In genomic region chr20:62977613-62978558, GRCh38 we compare ENCODE assay signal across 9 cellular contexts. TPM values are rescaled to one million over a fixed set of nuclear protein-coding genes. Genes with fewer than 3 reads are reported as not detected.
A peak's percentile ranks its signal among the peaks of the same experiment; 100 is the strongest.
DNase-seq lines count a peak whose midpoint lies in the region; ATAC-seq and TF ChIP-seq lines count a peak whose summit lies in the region.
"Had no signal": no experiment of that assay in that cellular context is flagged by ENCODE, and none has a peak within 500 bp of the region (broad histone marks: within the 10 kb centered on the region; RNA-seq: fewer than 3 reads in every experiment).

No MANE protein-coding gene starts in this region.

- no peaks in the 10 kb centered on the region for H3K36me3 Mint-ChIP-seq in activated CD4-positive, alpha-beta T cell treated with anti-CD3 and anti-CD28 coated beads, Interleukin-2, amount 10 ng/mL, durations not matched to agents 24 days and 14 days (ENCODE audit: low read depth)
- H3K36me3 Mint-ChIP-seq in memory B cell, result no peaks in the 10 kb centered on the region

- no peak overlapping the region for H3K27ac Mint-ChIP-seq in activated CD4-positive, alpha-beta T cell treated with anti-CD3 and anti-CD28 coated beads, Interleukin-2, amount 10 ng/mL, durations not matched to agents 24 days and 14 days
- H3K27ac Mint-ChIP-seq in memory B cell, result peak overlapping the region; percentile 89

- H4K20me1 ChIP-seq in Karpas-422 (ENCODE audit: insufficient read depth, low read depth, low read length), result no peaks in the 10 kb centered on the region; the same call in 1 of the 2 replicates

- H3K27me3 Mint-ChIP-seq in activated CD4-positive, alpha-beta T cell treated with anti-CD3 and anti-CD28 coated beads, Interleukin-2, amount 10 ng/mL, durations not matched to agents 24 days and 14 days, result peaks cover 51% of the 10 kb centered on the region
- peaks cover 19% of the 10 kb centered on the region for H3K27me3 Mint-ChIP-seq in memory B cell

- H3K9me3 Mint-ChIP-seq in activated CD4-positive, alpha-beta T cell treated with anti-CD3 and anti-CD28 coated beads, Interleukin-2, amount 10 ng/mL, durations not matched to agents 24 days and 14 days, result no peaks in the 10 kb centered on the region
- H3K9me3 Mint-ChIP-seq in memory B cell, result no peaks in the 10 kb centered on the region

- peaks cover 23% of the 10 kb centered on the region for H3K4me1 Mint-ChIP-seq in activated CD4-positive, alpha-beta T cell treated with anti-CD3 and anti-CD28 coated beads, Interleukin-2, amount 10 ng/mL, durations not matched to agents 24 days and 14 days
- peaks cover 17% of the 10 kb centered on the region for H3K4me1 Mint-ChIP-seq in memory B cell

- no peak for TF ChIP-seq POLR2A in vagina (IDR thresholded peaks at IDR 0.05)

- H3K4me1 ChIP-seq in Karpas-422 (ENCODE audit: low read length) (peaks cover 22% of the 10 kb centered on the region), vagina (peaks cover 7% of the 10 kb centered on the region)

- H3K27me3 ChIP-seq in Karpas-422 (ENCODE audit: low read length), result no peaks in the 10 kb centered on the region
- peaks cover 15% of the 10 kb centered on the region for H3K27me3 ChIP-seq in vagina

- peak; percentile 78 for DNase-seq in COR-L47 (lab: John Stamatoyannopoulos, UW)
- peak; percentile 90 for DNase-seq in Karpas-422
- DNase-seq in activated CD4-positive, alpha-beta T cell treated with anti-CD3 and anti-CD28 coated beads, Interleukin-2, amount 10 ng/mL, durations not matched to agents 24 days and 14 days, result peak; percentile 85
- DNase-seq in memory B cell (ENCODE audit: low spot score in 2 of 2), result peak; percentile 91 to 94
- DNase-seq in SKM-1 treated with dmso at 0.1 percent for 144 hours (lab: John Stamatoyannopoulos, UW; ENCODE audit: unreplicated experiment), result no peak
- DNase-seq in SKM-1 (lab: John Stamatoyannopoulos, UW; ENCODE audit: unreplicated experiment), result no peak
- DNase-seq in vagina (ENCODE audit: extremely low spot score in 2 of 2), result no peak

- H3K9me3 ChIP-seq in Karpas-422 (ENCODE audit: low read length), result no peaks in the 10 kb centered on the region
- no peaks in the 10 kb centered on the region for H3K9me3 ChIP-seq in vagina
- H3K9me3 ChIP-seq: HAP-1 had no signal

- H3K27ac ChIP-seq in Karpas-422 (ENCODE audit: low read length) (no peak overlapping the region), vagina (no peak overlapping the region)

- no peak overlapping the region; the same call in 1 of the 2 replicates for H2AFZ ChIP-seq in Karpas-422 (ENCODE audit: low read length)

- peak overlapping the region; percentile 66 for H3K4me2 ChIP-seq in Karpas-422 (ENCODE audit: low read depth, low read length, poor library complexity, severe bottlenecking)

- peak overlapping the region; percentile 56 for H3K4me3 Mint-ChIP-seq in activated CD4-positive, alpha-beta T cell treated with anti-CD3 and anti-CD28 coated beads, Interleukin-2, amount 10 ng/mL, durations not matched to agents 24 days and 14 days
- peak overlapping the region; percentile 83 for H3K4me3 Mint-ChIP-seq in memory B cell

- H3K36me3 ChIP-seq in Karpas-422 (ENCODE audit: insufficient read depth, low read length) (no peaks in the 10 kb centered on the region), vagina (no peaks in the 10 kb centered on the region)
- H3K36me3 ChIP-seq: HAP-1 had no signal

- peak overlapping the region; percentile 49; the same call in 1 of the 2 replicates for H3K4me3 ChIP-seq in Karpas-422 (ENCODE audit: low read length)
- H3K4me3 ChIP-seq in vagina, result no peak overlapping the region
- H3K4me3 ChIP-seq: HAP-1 had no signal

- no peaks in the 10 kb centered on the region for H3K9me2 ChIP-seq in Karpas-422 (replicated peaks; ENCODE audit: insufficient read depth, low read length)

- no peak for TF ChIP-seq CTCF in vagina (IDR thresholded peaks at IDR 0.05)

- no peaks in the 10 kb centered on the region for H3K79me2 ChIP-seq in Karpas-422 (ENCODE audit: low read length)

- ATAC-seq in GM21360 (IDR thresholded peaks at IDR 0.05; ENCODE audit: unreplicated experiment), result peak; percentile 60
- ATAC-seq in memory B cell (ENCODE audit: low read depth), result peak; percentile 80

- intact Hi-C loops in activated CD4-positive, alpha-beta T cell treated with anti-CD3 and anti-CD28 coated beads, Interleukin-2, amount 10 ng/mL, durations not matched to agents 24 days and 14 days (cut with micrococcal nuclease), result no loop called here
- intact Hi-C loops in vagina (cut with DNase I), result no loop called here

- peak overlapping the region; percentile 38 for H3K9ac ChIP-seq in Karpas-422 (ENCODE audit: low read length)

RNA-seq across cellular contexts. Expression of gene SLC17A9, which starts 25.4 kb away (rescaled TPM):
- total RNA-seq in Karpas-422 (2014; rRNA removed; shearing (Covaris generic); ENCODE audit: low replicate concordance), result 15.9 and 22.1 TPM in 2 replicates
- total RNA-seq in activated CD4-positive, alpha-beta T cell treated with anti-CD3 and anti-CD28 coated beads, Interleukin-2, amount 10 ng/mL, durations not matched to agents 24 days and 14 days, result 13.0 and 14.0 TPM in 2 replicates
- 2.5 TPM for total RNA-seq in vagina

RNA-seq across cellular contexts. Expression of gene BHLHE23, which starts 28.9 kb away (rescaled TPM):
- not detected in 2 replicates for total RNA-seq in Karpas-422 (2014; rRNA removed; shearing (Covaris generic); ENCODE audit: low replicate concordance)
- total RNA-seq in activated CD4-positive, alpha-beta T cell treated with anti-CD3 and anti-CD28 coated beads, Interleukin-2, amount 10 ng/mL, durations not matched to agents 24 days and 14 days, result not detected in 2 replicates
- total RNA-seq in vagina, result not detected

RNA-seq across cellular contexts. Expression of gene GID8, which starts 39.9 kb away (rescaled TPM):
- total RNA-seq in Karpas-422 (2014; rRNA removed; shearing (Covaris generic); ENCODE audit: low replicate concordance), result 31.3 and 48.2 TPM in 2 replicates
- 50.0 and 58.0 TPM in 2 replicates for total RNA-seq in activated CD4-positive, alpha-beta T cell treated with anti-CD3 and anti-CD28 coated beads, Interleukin-2, amount 10 ng/mL, durations not matched to agents 24 days and 14 days
- 30.2 TPM for total RNA-seq in vagina

RNA-seq across cellular contexts. Expression of gene DIDO1, which starts 51.6 kb away (rescaled TPM):
- 35.4 and 43.4 TPM in 2 replicates for total RNA-seq in Karpas-422 (2014; rRNA removed; shearing (Covaris generic); ENCODE audit: low replicate concordance)
- total RNA-seq in activated CD4-positive, alpha-beta T cell treated with anti-CD3 and anti-CD28 coated beads, Interleukin-2, amount 10 ng/mL, durations not matched to agents 24 days and 14 days, result 58.5 and 61.2 TPM in 2 replicates
- total RNA-seq in vagina, result 58.7 TPM

Comparison
In these comparisons a context has a peak if more than half of its experiments do, and no peak if none do; other contexts are left out.
1. DNase-seq: peak in COR-L47 (single experiment), Karpas-422 (single experiment), activated CD4-positive, alpha-beta T cell treated with anti-CD3 and anti-CD28 coated beads, Interleukin-2, amount 10 ng/mL, durations not matched to agents 24 days and 14 days (single experiment) and memory B cell (2 of 2); none in SKM-1 treated with dmso at 0.1 percent for 144 hours (single experiment), SKM-1 (single experiment) and vagina (0 of 2).